Comparison of ENCODE assay signal across 26 cellular contexts in the genomic region with DNA sequence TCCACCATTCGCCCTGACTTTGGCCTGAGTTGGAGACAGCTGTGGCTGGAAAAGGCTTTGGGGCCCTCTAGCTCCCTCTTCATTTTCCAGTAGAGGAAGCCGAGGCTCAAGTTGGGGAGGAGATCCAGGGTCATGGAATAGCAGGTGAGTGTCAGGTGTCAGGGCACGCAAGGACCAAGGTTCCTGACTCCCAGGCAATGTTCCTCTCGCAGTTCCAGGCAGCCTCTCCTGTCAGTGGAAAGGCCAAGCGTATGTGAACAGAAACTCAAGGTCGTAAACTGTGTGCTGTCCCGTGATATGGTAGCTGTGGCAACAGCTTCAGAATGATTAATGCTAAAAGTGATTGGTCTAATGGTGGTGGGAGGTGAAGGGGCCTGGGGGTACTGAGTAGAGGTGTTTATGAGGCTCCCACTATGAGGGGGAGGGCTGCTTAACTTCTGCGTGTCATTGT. TPM values are rescaled to one million over a fixed set of nuclear protein-coding genes. Genes with fewer than 3 reads are reported as not detected.
DNase-seq lines count a peak whose midpoint lies in the region; TF ChIP-seq lines count a peak whose summit lies in the region.
"Had no signal": no experiment of that assay in that cellular context is flagged by ENCODE, and none has a peak within 500 bp of the region (broad histone marks: within the 10 kb centered on the region; RNA-seq: fewer than 3 reads in every experiment).

No MANE protein-coding gene starts in this region.

- H3K27me3 ChIP-seq in transverse colon: no peaks in the 10 kb centered on the region
- H3K27me3 ChIP-seq: Peyer's patch, spleen had no signal

- no peak for TF ChIP-seq POLR2A in transverse colon (IDR thresholded peaks at IDR 0.05)

- H3K9me3 ChIP-seq in transverse colon: no peaks in the 10 kb centered on the region
- H3K9me3 ChIP-seq: esophagus muscularis mucosa, left ventricle myocardium inferior, Peyer's patch, spleen had no signal

- H3K36me3 ChIP-seq in transverse colon: no peaks in the 10 kb centered on the region
- H3K36me3 ChIP-seq: esophagus muscularis mucosa, left ventricle myocardium inferior, Peyer's patch, spleen had no signal

- peak; percentile 0 for TF ChIP-seq CTCF in astrocyte of the cerebellum (IDR thresholded peaks at IDR 0.05; ENCODE audit: low read depth, low read length, missing control alignments)
- peak; percentile 11 for TF ChIP-seq CTCF in mesothelial cell of epicardium (IDR thresholded peaks at IDR 0.05; ENCODE audit: unreplicated experiment)
- TF ChIP-seq CTCF in transverse colon (IDR thresholded peaks at IDR 0.05): no peak

- H3K4me3 Mint-ChIP-seq in mesothelial cell of epicardium: no peak overlapping the region
- H3K4me3 Mint-ChIP-seq: activated naive CD8-positive, alpha-beta T cell; CD14-positive monocyte had no signal

- in situ Hi-C loops in astrocyte of the cerebellum (cut with HindIII; ENCODE audit: low sequenced_read_pairs) (no loop called here), transverse colon (cut with MboI; ENCODE audit: low pct_ligation_motif_present in 1 of 4, low pct_unique_long_range_greater_than_20kb in 1 of 4, low sequenced_read_pairs in 3 of 4) (no loop called here)

- H3K4me1 ChIP-seq in transverse colon: no peaks in the 10 kb centered on the region
- H3K4me1 ChIP-seq: esophagus muscularis mucosa, left ventricle myocardium inferior had no signal

- peak; percentile 64 for DNase-seq in NCI-H82 (lab: John Stamatoyannopoulos, UW)
- DNase-seq in NCI-H82 treated with DMSO at 0.1 percent for 48 hours (lab: John Stamatoyannopoulos, UW; ENCODE audit: unreplicated experiment): no peak
- DNase-seq in astrocyte of the cerebellum (ENCODE audit: low read depth): no peak
- no peak for DNase-seq in mesothelial cell of epicardium (ENCODE audit: low spot score in 2 of 2, unreplicated experiment in 2 of 2)
- no peak for DNase-seq in transverse colon
- DNase-seq in hepatic stellate cell (ENCODE audit: low spot score): no peak
- no peak for DNase-seq in RPMI8226
- no peak for DNase-seq in activated naive CD4-positive, alpha-beta T cell treated with anti-CD3 and anti-CD28 coated beads, Interleukin-2, amount 50 U/mL, for 16 hours
- DNase-seq: 8988T; activated CD4-positive, alpha-beta T cell treated with anti-CD3 and anti-CD28 coated beads, Interleukin-2, amount 50 U/mL, for 48 hours; anterior cingulate cortex; central memory CD4-positive, alpha-beta T cell; DMS79 treated with DMSO at 0.1 percent for 48 hours; hypothalamus; left ventricle myocardium inferior; NCI-H1048; NCI-H187 treated with DMSO at 0.1 percent for 48 hours; NCI-H526 treated with DMSO at 0.1 percent for 48 hours; Peyer's patch; right cardiac atrium; spleen; T-helper 1 cell had no signal

- TF ChIP-seq EP300 in transverse colon (IDR thresholded peaks at IDR 0.05; ENCODE audit: low read depth): no peak

- H3K27me3 Mint-ChIP-seq in mesothelial cell of epicardium (ENCODE audit: low read depth): no peaks in the 10 kb centered on the region
- H3K27me3 Mint-ChIP-seq: activated naive CD8-positive, alpha-beta T cell had no signal

- H3K9me3 Mint-ChIP-seq in mesothelial cell of epicardium: no peaks in the 10 kb centered on the region
- H3K9me3 Mint-ChIP-seq: CD14-positive monocyte had no signal

- peaks cover 37% of the 10 kb centered on the region for H3K4me1 Mint-ChIP-seq in mesothelial cell of epicardium

- intact Hi-C loops in transverse colon (cut with DNase I; ENCODE audit: low total_unique reads): no loop called here

- H3K36me3 Mint-ChIP-seq in mesothelial cell of epicardium: no peaks in the 10 kb centered on the region
- H3K36me3 Mint-ChIP-seq: activated naive CD8-positive, alpha-beta T cell; CD14-positive monocyte had no signal

- 89 to 94% methylated on average over 3 to 8 of the region's 8 CpGs for WGBS in transverse colon (ENCODE audit: low coverage in 1 of 2), 2 donors

- peak overlapping the region in 3 of 4 donors; percentile 12 to 32 (median 13) for H3K27ac ChIP-seq in transverse colon
- H3K27ac ChIP-seq: esophagus muscularis mucosa, HL-60, left ventricle myocardium inferior, spleen had no signal

- H3K4me3 ChIP-seq in astrocyte of the cerebellum (ENCODE audit: low read depth, low read length) (no peak overlapping the region), transverse colon (no peak overlapping the region)
- H3K4me3 ChIP-seq: esophagus muscularis mucosa, left ventricle myocardium inferior, Peyer's patch, spleen had no signal

- H3K27ac Mint-ChIP-seq in mesothelial cell of epicardium: peak overlapping the region; percentile 89
- H3K27ac Mint-ChIP-seq: activated naive CD8-positive, alpha-beta T cell had no signal

RNA-seq across cellular contexts. Expression of a gene that starts 13.2 kb away (rescaled TPM):
- 3.2 to 4.1 TPM (median 3.9 TPM) in 3 replicates for total RNA-seq in mesothelial cell of epicardium
- total RNA-seq in transverse colon: 1 to 10 TPM in 2 of 4 donors, under 1 TPM in 2; 0.95 to 3.8 (median 1.4) TPM

Comparison
In these comparisons a context has a peak if more than half of its experiments do, and no peak if none do; other contexts are left out.
1. CTCF ChIP-seq: peak in astrocyte of the cerebellum (single experiment) and mesothelial cell of epicardium (single experiment); none in transverse colon (0 of 5).